In the genomic region with DNA sequence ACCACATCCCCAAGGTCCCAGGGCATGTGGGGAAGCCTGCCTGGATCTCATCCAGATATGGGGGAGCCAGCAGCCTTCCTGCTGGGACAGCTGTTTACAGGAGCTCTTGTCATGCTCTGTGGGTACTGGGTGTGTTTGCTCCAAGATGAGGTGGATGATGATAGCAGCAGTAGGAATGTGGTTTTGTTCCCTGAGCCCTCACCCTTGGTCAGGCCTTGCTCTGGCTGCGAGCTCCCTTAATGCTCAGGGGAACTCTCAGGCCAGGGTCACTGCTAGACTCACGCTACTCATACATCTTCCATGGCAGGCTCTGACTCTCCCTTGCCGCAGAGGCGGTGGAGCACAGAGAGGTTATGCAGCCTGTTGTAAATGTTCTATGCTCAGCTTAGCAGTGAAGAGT, we compare ENCODE assay signal across 21 cellular contexts.
DNase-seq lines count a peak whose midpoint lies in the region; ATAC-seq, FAIRE-seq and TF ChIP-seq lines count a peak whose summit lies in the region.
"Had no signal": no experiment of that assay in that cellular context is flagged by ENCODE, and none has a peak within 500 bp of the region (broad histone marks: within the 10 kb centered on the region; RNA-seq: fewer than 3 reads in every experiment).

No MANE protein-coding gene starts in this region.

- TF ChIP-seq CTCF in astrocyte of the cerebellum (IDR thresholded peaks at IDR 0.05; ENCODE audit: low read depth, low read length, missing control alignments) (no peak), progenitor cell of endocrine pancreas (IDR thresholded peaks at IDR 0.05; ENCODE audit: unreplicated experiment) (no peak)

- no peak for FAIRE-seq in urothelium cell line (lab: Jason Lieb, UNC)
- FAIRE-seq: HTR-8/SVneo had no signal

- H3K36me3 Mint-ChIP-seq in progenitor cell of endocrine pancreas (ENCODE audit: insufficient read depth), result no peaks in the 10 kb centered on the region
- H3K36me3 Mint-ChIP-seq: activated naive CD4-positive, alpha-beta T cell treated with anti-CD3 and anti-CD28 coated beads, Interleukin-2, amount 50 U/mL, for 24 hours; brain had no signal

- in situ Hi-C loops in astrocyte of the cerebellum (cut with HindIII; ENCODE audit: low sequenced_read_pairs), result no loop called here

- no peak for ATAC-seq in HG03045 (IDR thresholded peaks at IDR 0.05; ENCODE audit: unreplicated experiment)
- ATAC-seq: activated T-cell treated with anti-CD3 and anti-CD28 coated beads, Interleukin-2, amount 50 U/mL, for 72 hours; right cardiac atrium had no signal

- no peak overlapping the region for H3K4me3 ChIP-seq in astrocyte of the cerebellum (ENCODE audit: low read depth, low read length)
- H3K4me3 ChIP-seq: coronary artery, left ventricle myocardium inferior, thoracic aorta had no signal

- H3K4me1 Mint-ChIP-seq in progenitor cell of endocrine pancreas (ENCODE audit: low read depth), result no peaks in the 10 kb centered on the region
- H3K4me1 Mint-ChIP-seq: activated naive CD4-positive, alpha-beta T cell treated with anti-CD3 and anti-CD28 coated beads, Interleukin-2, amount 50 U/mL, for 24 hours had no signal

- no peak overlapping the region for H3K27ac Mint-ChIP-seq in progenitor cell of endocrine pancreas
- H3K27ac Mint-ChIP-seq: activated naive CD4-positive, alpha-beta T cell treated with anti-CD3 and anti-CD28 coated beads, Interleukin-2, amount 50 U/mL, for 24 hours; activated T-cell treated with anti-CD3 and anti-CD28 coated beads, Interleukin-2, amount 50 U/mL, for 72 hours; brain had no signal

- peaks cover under 1% of the 10 kb centered on the region for H3K27me3 Mint-ChIP-seq in progenitor cell of endocrine pancreas
- H3K27me3 Mint-ChIP-seq: activated naive CD4-positive, alpha-beta T cell treated with anti-CD3 and anti-CD28 coated beads, Interleukin-2, amount 50 U/mL, for 24 hours; brain had no signal

- peak; percentile 80 for DNase-seq in LoVo (ENCODE audit: low spot score)
- peak; percentile 92 for DNase-seq in astrocyte of the cerebellum (ENCODE audit: low read depth)
- peak; percentile 29 for DNase-seq in iris pigment epithelial cell (ENCODE audit: low read depth)
- peak; percentile 40 for DNase-seq in urothelium cell line (ENCODE audit: low spot score)
- DNase-seq in progenitor cell of endocrine pancreas (ENCODE audit: low spot score, unreplicated experiment), result no peak
- no peak for DNase-seq in NCI-H774 (lab: John Stamatoyannopoulos, UW)
- DNase-seq: activated T-cell treated with anti-CD3 and anti-CD28 coated beads, Interleukin-2, amount 50 U/mL, for 72 hours; Calu3; EL; Karpas-422; left ventricle myocardium inferior; NCI-H1417 treated with DMSO at 0.1 percent for 48 hours; NCI-H526; nucleus accumbens; right cardiac atrium had no signal

- no peak overlapping the region for H3K4me3 Mint-ChIP-seq in progenitor cell of endocrine pancreas (ENCODE audit: low read depth)
- H3K4me3 Mint-ChIP-seq: activated naive CD4-positive, alpha-beta T cell treated with anti-CD3 and anti-CD28 coated beads, Interleukin-2, amount 50 U/mL, for 24 hours; activated T-cell treated with anti-CD3 and anti-CD28 coated beads, Interleukin-2, amount 50 U/mL, for 72 hours; brain had no signal

- no peaks in the 10 kb centered on the region for H3K9me3 Mint-ChIP-seq in progenitor cell of endocrine pancreas (ENCODE audit: low read depth)

Comparison
In these comparisons a context has a peak if more than half of its experiments do, and no peak if none do; other contexts are left out.
1. DNase-seq: peak in LoVo (single experiment), astrocyte of the cerebellum (single experiment), iris pigment epithelial cell (single experiment) and urothelium cell line (single experiment); none in progenitor cell of endocrine pancreas (single experiment) and NCI-H774 (single experiment).